11 cellular contexts compared by ENCODE assay signal in genomic region chr3:142988826-142989225, GRCh38. TPM values are rescaled to one million over a fixed set of nuclear protein-coding genes. Genes with fewer than 3 reads are reported as not detected.
"Had no signal": no experiment of that assay in that cellular context is flagged by ENCODE, and none has a peak within 500 bp of the region (broad histone marks: within the 10 kb centered on the region; RNA-seq: fewer than 3 reads in every experiment).

No MANE protein-coding gene starts in this region.

RNA-seq across cellular contexts. Expression of gene PAQR9, which starts 25.4 kb away (rescaled TPM):
- total RNA-seq: stomach, subcutaneous adipose tissue, suprapubic skin, thyroid gland, tibial nerve, transverse colon, upper lobe of left lung, upper lobe of right lung, ureter, urinary bladder, vagina had no signal
- polyA plus RNA-seq: stomach had no signal
